ENCODE assay signal across 13 cellular contexts in genomic region chr2:26612522-26613240, GRCh38. TPM values are rescaled to one million over a fixed set of nuclear protein-coding genes. Genes with fewer than 3 reads are reported as not detected.
DNase-seq lines count a peak whose midpoint lies in the region; ATAC-seq and TF ChIP-seq lines count a peak whose summit lies in the region.
"Had no signal": no experiment of that assay in that cellular context is flagged by ENCODE, and none has a peak within 500 bp of the region (broad histone marks: within the 10 kb centered on the region; RNA-seq: fewer than 3 reads in every experiment).

No MANE protein-coding gene starts in this region.

- ATAC-seq in activated CD8-positive, alpha-beta memory T cell treated with anti-CD3 and anti-CD28 coated beads, Interleukin-2, amount 10 ng/mL, durations not matched to agents 7 days and 5 days = no peak
- no peak for ATAC-seq in activated T-helper 17 cell treated with anti-CD3 and anti-CD28 coated beads, Interleukin-2, amount 50 U/mL, for 72 hours (replicated peaks)

- no peak overlapping the region for H3K4me3 Mint-ChIP-seq in activated CD8-positive, alpha-beta memory T cell treated with anti-CD3 and anti-CD28 coated beads, Interleukin-2, amount 10 ng/mL, durations not matched to agents 7 days and 5 days
- H3K4me3 Mint-ChIP-seq in brain (no peak overlapping the region), type B pancreatic cell (no peak overlapping the region)
- no peak overlapping the region for H3K4me3 Mint-ChIP-seq in activated T-helper 1 cell treated with anti-CD3 and anti-CD28 coated beads, Interleukin-12 subunit alpha, Interleukin-12 subunit beta, Interleukin-2, Interleukin-4 antibody, amounts not matched to agents 30 ng/mL and 10 ng/mL and 1 ng/mL, durations not matched to agents 14 hours and 24 hours and 36 hours
- H3K4me3 Mint-ChIP-seq in activated T-helper 17 cell treated with anti-CD3 and anti-CD28 coated beads, Interleukin-2, amount 50 U/mL, for 72 hours = no peak overlapping the region

- no peaks in the 10 kb centered on the region for H3K9me3 Mint-ChIP-seq in activated CD8-positive, alpha-beta memory T cell treated with anti-CD3 and anti-CD28 coated beads, Interleukin-2, amount 10 ng/mL, durations not matched to agents 7 days and 5 days (ENCODE audit: low read depth)
- peaks cover 0 to 8% (median 0%) of the 10 kb centered on the region in 5 experiments for H3K9me3 Mint-ChIP-seq in brain
- no peaks in the 10 kb centered on the region for H3K9me3 Mint-ChIP-seq in type B pancreatic cell
- no peaks in the 10 kb centered on the region for H3K9me3 Mint-ChIP-seq in activated T-helper 1 cell treated with anti-CD3 and anti-CD28 coated beads, Interleukin-12 subunit alpha, Interleukin-12 subunit beta, Interleukin-2, Interleukin-4 antibody, amounts not matched to agents 30 ng/mL and 10 ng/mL and 1 ng/mL, durations not matched to agents 14 hours and 24 hours and 36 hours
- no peaks in the 10 kb centered on the region for H3K9me3 Mint-ChIP-seq in activated T-helper 17 cell treated with anti-CD3 and anti-CD28 coated beads, Interleukin-2, amount 50 U/mL, for 72 hours

- H3K27ac Mint-ChIP-seq in activated CD8-positive, alpha-beta memory T cell treated with anti-CD3 and anti-CD28 coated beads, Interleukin-2, amount 10 ng/mL, durations not matched to agents 7 days and 5 days = no peak overlapping the region
- H3K27ac Mint-ChIP-seq in brain (peak overlapping the region; percentile 25 to 84 (median 80)), type B pancreatic cell (no peak overlapping the region)
- H3K27ac Mint-ChIP-seq in activated T-helper 1 cell treated with anti-CD3 and anti-CD28 coated beads, Interleukin-12 subunit alpha, Interleukin-12 subunit beta, Interleukin-2, Interleukin-4 antibody, amounts not matched to agents 30 ng/mL and 10 ng/mL and 1 ng/mL, durations not matched to agents 14 hours and 24 hours and 36 hours = no peak overlapping the region
- no peak overlapping the region for H3K27ac Mint-ChIP-seq in activated T-helper 17 cell treated with anti-CD3 and anti-CD28 coated beads, Interleukin-2, amount 50 U/mL, for 72 hours

- peak; percentile 42 for DNase-seq in activated CD8-positive, alpha-beta memory T cell treated with anti-CD3 and anti-CD28 coated beads for 24 hours
- DNase-seq in activated CD8-positive, alpha-beta memory T cell treated with anti-CD3 and anti-CD28 coated beads, Interleukin-2, amount 10 ng/mL, durations not matched to agents 7 days and 5 days = no peak
- DNase-seq in mesenteric fat pad (ENCODE audit: low spot score) (peak; percentile 87), type B pancreatic cell (ENCODE audit: extremely low spot score, unreplicated experiment) (peak; percentile 45)
- DNase-seq in activated T-helper 1 cell treated with anti-CD3 and anti-CD28 coated beads, Interleukin-12 subunit alpha, Interleukin-12 subunit beta, Interleukin-2, Interleukin-4 antibody, amounts not matched to agents 30 ng/mL and 10 ng/mL and 1 ng/mL, durations not matched to agents 14 hours and 24 hours and 36 hours (ENCODE audit: low spot score) = no peak
- no peak for DNase-seq in stimulated activated CD4-positive, alpha-beta T cell treated with anti-CD3 and anti-CD28 coated beads, Interleukin-4, amount 100 ng/mL, for 24 hours
- DNase-seq: activated CD4-positive, alpha-beta T cell treated with anti-CD3 and anti-CD28 coated beads for 4 hours; effector CD4-positive, alpha-beta T cell; NCI-H1105 treated with DMSO at 0.1 percent for 48 hours had no signal

- TF ChIP-seq CTCF in brain (conservative IDR thresholded peaks at IDR 0.05) (no peak), type B pancreatic cell (conservative IDR thresholded peaks at IDR 0.05) (no peak)

- CTCF ChIA-PET in activated CD8-positive, alpha-beta memory T cell treated with anti-CD3 and anti-CD28 coated beads, Interleukin-2, amount 10 ng/mL, durations not matched to agents 7 days and 5 days (lab: Charles Lee) = interaction anchor here (0.7 to 1.4 kb wide), 2 partner anchors 10 kb away, joined by 3 read pairs; no protein-coding TSS in a partner anchor

- H3K36me3 Mint-ChIP-seq in activated CD8-positive, alpha-beta memory T cell treated with anti-CD3 and anti-CD28 coated beads, Interleukin-2, amount 10 ng/mL, durations not matched to agents 7 days and 5 days = no peaks in the 10 kb centered on the region
- no peaks in the 10 kb centered on the region for H3K36me3 Mint-ChIP-seq in brain
- H3K36me3 Mint-ChIP-seq in type B pancreatic cell = no peaks in the 10 kb centered on the region
- no peaks in the 10 kb centered on the region for H3K36me3 Mint-ChIP-seq in activated T-helper 1 cell treated with anti-CD3 and anti-CD28 coated beads, Interleukin-12 subunit alpha, Interleukin-12 subunit beta, Interleukin-2, Interleukin-4 antibody, amounts not matched to agents 30 ng/mL and 10 ng/mL and 1 ng/mL, durations not matched to agents 14 hours and 24 hours and 36 hours (ENCODE audit: low read depth)
- H3K36me3 Mint-ChIP-seq in activated T-helper 17 cell treated with anti-CD3 and anti-CD28 coated beads, Interleukin-2, amount 50 U/mL, for 72 hours (ENCODE audit: low read depth) = no peaks in the 10 kb centered on the region

- H3K27me3 Mint-ChIP-seq in activated CD8-positive, alpha-beta memory T cell treated with anti-CD3 and anti-CD28 coated beads, Interleukin-2, amount 10 ng/mL, durations not matched to agents 7 days and 5 days = peaks cover 36% of the 10 kb centered on the region
- peaks cover 3% of the 10 kb centered on the region for H3K27me3 Mint-ChIP-seq in brain
- H3K27me3 Mint-ChIP-seq in type B pancreatic cell = peaks cover 12% of the 10 kb centered on the region
- H3K27me3 Mint-ChIP-seq in activated T-helper 1 cell treated with anti-CD3 and anti-CD28 coated beads, Interleukin-12 subunit alpha, Interleukin-12 subunit beta, Interleukin-2, Interleukin-4 antibody, amounts not matched to agents 30 ng/mL and 10 ng/mL and 1 ng/mL, durations not matched to agents 14 hours and 24 hours and 36 hours (ENCODE audit: insufficient read depth) = peaks cover 4% of the 10 kb centered on the region
- peaks cover 20% of the 10 kb centered on the region for H3K27me3 Mint-ChIP-seq in activated T-helper 17 cell treated with anti-CD3 and anti-CD28 coated beads, Interleukin-2, amount 50 U/mL, for 72 hours

- intact Hi-C loops in activated T-helper 1 cell treated with anti-CD3 and anti-CD28 coated beads, Interleukin-12 subunit alpha, Interleukin-12 subunit beta, Interleukin-2, Interleukin-4 antibody, amounts not matched to agents 30 ng/mL and 10 ng/mL and 1 ng/mL, durations not matched to agents 14 hours and 24 hours and 36 hours (cut with micrococcal nuclease) = no loop called here

- H3K4me1 Mint-ChIP-seq in activated CD8-positive, alpha-beta memory T cell treated with anti-CD3 and anti-CD28 coated beads, Interleukin-2, amount 10 ng/mL, durations not matched to agents 7 days and 5 days = no peaks in the 10 kb centered on the region
- H3K4me1 Mint-ChIP-seq in brain = peaks cover 92% of the 10 kb centered on the region
- H3K4me1 Mint-ChIP-seq in type B pancreatic cell (ENCODE audit: unreplicated experiment) = peaks cover 65% of the 10 kb centered on the region
- no peaks in the 10 kb centered on the region for H3K4me1 Mint-ChIP-seq in activated T-helper 1 cell treated with anti-CD3 and anti-CD28 coated beads, Interleukin-12 subunit alpha, Interleukin-12 subunit beta, Interleukin-2, Interleukin-4 antibody, amounts not matched to agents 30 ng/mL and 10 ng/mL and 1 ng/mL, durations not matched to agents 14 hours and 24 hours and 36 hours (ENCODE audit: low read depth)
- H3K4me1 Mint-ChIP-seq in activated T-helper 17 cell treated with anti-CD3 and anti-CD28 coated beads, Interleukin-2, amount 50 U/mL, for 72 hours = peaks cover 8% of the 10 kb centered on the region

RNA-seq across cellular contexts. Expression of gene CIB4, which starts 28.5 kb away (rescaled TPM):
- not detected for total RNA-seq in activated CD8-positive, alpha-beta memory T cell treated with anti-CD3 and anti-CD28 coated beads, Interleukin-2, amount 10 ng/mL, durations not matched to agents 7 days and 5 days
- not detected for polyA plus RNA-seq in brain (ENCODE audit: insufficient read depth, low read depth, low replicate concordance)
- total RNA-seq in mesenteric fat pad (not detected), type B pancreatic cell (ENCODE audit: low replicate concordance) (not detected in 2 replicates)
- not detected in 2 replicates for total RNA-seq in activated T-helper 1 cell treated with anti-CD3 and anti-CD28 coated beads, Interleukin-12 subunit alpha, Interleukin-12 subunit beta, Interleukin-2, Interleukin-4 antibody, amounts not matched to agents 30 ng/mL and 10 ng/mL and 1 ng/mL, durations not matched to agents 14 hours and 24 hours and 36 hours
- not detected for total RNA-seq in activated T-helper 17 cell treated with anti-CD3 and anti-CD28 coated beads, Interleukin-2, amount 50 U/mL, for 72 hours
- polyA plus RNA-seq: neural cell, thymus had no signal

Comparison
In these comparisons a context has a peak if more than half of its experiments do, and no peak if none do; other contexts are left out.
1. DNase-seq: peak in activated CD8-positive, alpha-beta memory T cell treated with anti-CD3 and anti-CD28 coated beads for 24 hours (single experiment), mesenteric fat pad (single experiment) and type B pancreatic cell (single experiment); none in activated CD8-positive, alpha-beta memory T cell treated with anti-CD3 and anti-CD28 coated beads, Interleukin-2, amount 10 ng/mL, durations not matched to agents 7 days and 5 days (single experiment), activated T-helper 1 cell treated with anti-CD3 and anti-CD28 coated beads, Interleukin-12 subunit alpha, Interleukin-12 subunit beta, Interleukin-2, Interleukin-4 antibody, amounts not matched to agents 30 ng/mL and 10 ng/mL and 1 ng/mL, durations not matched to agents 14 hours and 24 hours and 36 hours (single experiment) and stimulated activated CD4-positive, alpha-beta T cell treated with anti-CD3 and anti-CD28 coated beads, Interleukin-4, amount 100 ng/mL, for 24 hours (single experiment).
2. H3K27ac Mint-ChIP-seq: peak in brain (5 of 5); none in activated CD8-positive, alpha-beta memory T cell treated with anti-CD3 and anti-CD28 coated beads, Interleukin-2, amount 10 ng/mL, durations not matched to agents 7 days and 5 days (single experiment), type B pancreatic cell (single experiment), activated T-helper 1 cell treated with anti-CD3 and anti-CD28 coated beads, Interleukin-12 subunit alpha, Interleukin-12 subunit beta, Interleukin-2, Interleukin-4 antibody, amounts not matched to agents 30 ng/mL and 10 ng/mL and 1 ng/mL, durations not matched to agents 14 hours and 24 hours and 36 hours (single experiment) and activated T-helper 17 cell treated with anti-CD3 and anti-CD28 coated beads, Interleukin-2, amount 50 U/mL, for 72 hours (single experiment).